Comparison of ENCODE assay signal across 9 cellular contexts in the genomic region with DNA sequence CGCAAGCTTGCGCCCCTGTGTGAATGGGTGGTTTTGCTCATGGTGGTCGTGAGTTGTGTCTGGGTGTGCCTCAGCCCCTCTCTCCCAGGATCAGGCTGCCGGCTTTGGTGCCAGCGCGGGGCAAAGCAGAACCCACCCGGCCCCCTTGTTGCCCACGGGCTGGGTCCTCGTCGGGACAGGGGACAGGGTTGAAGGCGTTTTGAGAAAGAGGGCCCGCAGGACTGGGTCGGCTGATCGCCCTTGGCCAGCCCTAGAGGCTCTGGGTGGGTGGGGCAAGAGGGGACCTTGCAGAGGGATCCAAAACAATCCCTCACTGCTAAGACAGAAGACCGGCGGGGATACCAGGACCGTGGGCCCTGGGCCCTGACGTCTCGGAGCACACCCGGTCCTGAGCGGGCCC.
"Had no signal": no experiment of that assay in that cellular context is flagged by ENCODE, and none has a peak within 500 bp of the region (broad histone marks: within the 10 kb centered on the region; RNA-seq: fewer than 3 reads in every experiment).

No MANE protein-coding gene starts in this region.

- H3K27ac Mint-ChIP-seq: T-helper 17 cell had no signal

- ATAC-seq: left lobe of liver, T-helper 17 cell had no signal

- H3K9me3 Mint-ChIP-seq: activated naive CD4-positive, alpha-beta T cell treated with anti-CD3 and anti-CD28 coated beads, Interleukin-2, amount 50 U/mL, for 24 hours had no signal

- H3K27ac ChIP-seq: neutrophil had no signal

- H3K4me3 Mint-ChIP-seq: T-helper 17 cell had no signal

- H3K9me3 ChIP-seq: neutrophil had no signal

- H3K36me3 ChIP-seq: neutrophil had no signal

- DNase-seq: activated CD4-positive, alpha-beta T cell treated with anti-CD3 and anti-CD28 coated beads, Interleukin-2, amount 50 U/mL, for 1 hour; activated CD4-positive, CD25-positive, alpha-beta regulatory T cell; activated effector memory CD4-positive, alpha-beta T cell treated with Interleukin-2 at 50 U/mL for 16 hours; foreskin melanocyte; stimulated activated CD4-positive, alpha-beta T cell treated with anti-CD3 and anti-CD28 coated beads, Interleukin-4, amount 100 ng/mL, for 4 hours; T-helper 17 cell had no signal
